ENCODE assay signal across 1 cellular context in genomic region chr10:122210481-122211265, GRCh38.
TF ChIP-seq lines count a peak whose summit lies in the region.

No MANE protein-coding gene starts in this region.

TF ChIP-seq in HCT116, 20 proteins besides CTCF, POLR2A, EP300 and RAD21 (continued from another document):
- TF ChIP-seq YY1 (IDR thresholded peaks at IDR 0.05; ENCODE audit: extremely low read depth, insufficient replicate concordance, low read depth, low read length), result no peak
- no peak for TF ChIP-seq EGR1 (IDR thresholded peaks at IDR 0.05; ENCODE audit: low read depth)
- no peak for TF ChIP-seq FOSL1 (IDR thresholded peaks at IDR 0.05; ENCODE audit: low read depth)
- TF ChIP-seq ELF1 (IDR thresholded peaks at IDR 0.05; ENCODE audit: borderline replicate concordance, low read depth), result no peak
TF ChIP-seq in HCT116: peak in this region for 0.
